ENCODE assay signal across 15 cellular contexts in genomic region chr2:72113847-72114692, GRCh38. TPM values are rescaled to one million over a fixed set of nuclear protein-coding genes. Genes with fewer than 3 reads are reported as not detected.
"Had no signal": no experiment of that assay in that cellular context is flagged by ENCODE, and none has a peak within 500 bp of the region (broad histone marks: within the 10 kb centered on the region; RNA-seq: fewer than 3 reads in every experiment).

No MANE protein-coding gene starts in this region.

- H3K27me3 Mint-ChIP-seq: activated CD4-positive, alpha-beta T cell treated with anti-CD3 and anti-CD28 coated beads, Interleukin-2, amount 10 ng/mL, durations not matched to agents 24 days and 14 days had no signal

- H3K9me3 Mint-ChIP-seq: activated CD4-positive, alpha-beta T cell treated with anti-CD3 and anti-CD28 coated beads, Interleukin-2, amount 10 ng/mL, durations not matched to agents 24 days and 14 days; activated CD8-positive, alpha-beta T cell treated with anti-CD3 and anti-CD28 coated beads for 36 hours; activated naive CD4-positive, alpha-beta T cell treated with anti-CD3 and anti-CD28 coated beads, Interleukin-2, amount 50 U/mL, for 72 hours; activated T-cell treated with anti-CD3 and anti-CD28 coated beads, Interleukin-2, amount 50 U/mL, for 72 hours; effector memory CD8-positive, alpha-beta T cell had no signal

- H3K36me3 Mint-ChIP-seq: naive thymus-derived CD4-positive, alpha-beta T cell; neural progenitor cell had no signal

- H3K36me3 ChIP-seq: adrenal gland, neural progenitor cell, tibial nerve had no signal

- H3K4me3 ChIP-seq: adrenal gland, neural progenitor cell, tibial nerve had no signal

- H3K4me1 Mint-ChIP-seq: activated CD4-positive, alpha-beta T cell treated with anti-CD3 and anti-CD28 coated beads, Interleukin-2, amount 10 ng/mL, durations not matched to agents 24 days and 14 days; naive thymus-derived CD4-positive, alpha-beta T cell had no signal

- H3K4me3 Mint-ChIP-seq: activated CD4-positive, alpha-beta T cell treated with anti-CD3 and anti-CD28 coated beads, Interleukin-2, amount 10 ng/mL, durations not matched to agents 24 days and 14 days; activated CD8-positive, alpha-beta T cell treated with anti-CD3 and anti-CD28 coated beads for 36 hours; activated T-cell treated with anti-CD3 and anti-CD28 coated beads, Interleukin-2, amount 50 U/mL, for 72 hours; effector memory CD8-positive, alpha-beta T cell; naive thymus-derived CD4-positive, alpha-beta T cell; neural progenitor cell had no signal

- ATAC-seq: activated CD8-positive, alpha-beta T cell treated with anti-CD3 and anti-CD28 coated beads for 36 hours; activated naive CD4-positive, alpha-beta T cell treated with anti-CD3 and anti-CD28 coated beads, Interleukin-2, amount 50 U/mL, for 72 hours; activated T-cell treated with anti-CD3 and anti-CD28 coated beads, Interleukin-2, amount 50 U/mL, for 72 hours; effector memory CD8-positive, alpha-beta T cell; naive thymus-derived CD4-positive, alpha-beta T cell; stimulated activated naive CD8-positive, alpha-beta T cell treated with anti-CD3 and anti-CD28 coated beads, Interleukin-15, Interleukin-2, amounts not matched to agents 100 U/mL and 50 U/mL, for 24 hours had no signal

- H3K9me3 ChIP-seq: adrenal gland, tibial nerve had no signal

- H3K27ac Mint-ChIP-seq: activated CD4-positive, alpha-beta T cell treated with anti-CD3 and anti-CD28 coated beads, Interleukin-2, amount 10 ng/mL, durations not matched to agents 24 days and 14 days; activated CD8-positive, alpha-beta T cell treated with anti-CD3 and anti-CD28 coated beads for 36 hours; activated naive CD4-positive, alpha-beta T cell treated with anti-CD3 and anti-CD28 coated beads, Interleukin-2, amount 50 U/mL, for 72 hours; activated T-cell treated with anti-CD3 and anti-CD28 coated beads, Interleukin-2, amount 50 U/mL, for 72 hours; effector memory CD8-positive, alpha-beta T cell; naive thymus-derived CD4-positive, alpha-beta T cell; neural progenitor cell had no signal

- H3K27me3 ChIP-seq: adrenal gland, neural progenitor cell, tibial nerve had no signal

- DNase-seq: activated CD4-positive, alpha-beta T cell treated with anti-CD3 and anti-CD28 coated beads, Interleukin-2, amount 10 ng/mL, durations not matched to agents 24 days and 14 days; activated CD8-positive, alpha-beta T cell treated with anti-CD3 and anti-CD28 coated beads for 36 hours; activated effector memory CD4-positive, alpha-beta T cell treated with anti-CD3 and anti-CD28 coated beads, Interleukin-2, amount 50 U/mL, for 16 hours; activated T-cell treated with anti-CD3 and anti-CD28 coated beads, Interleukin-2, amount 50 U/mL, for 72 hours; adrenal gland; dermis blood vessel endothelial cell; effector memory CD8-positive, alpha-beta T cell; naive thymus-derived CD4-positive, alpha-beta T cell; stimulated activated CD4-positive, alpha-beta T cell treated with anti-CD3 and anti-CD28 coated beads, Interleukin-2, amount 100 ng/mL, for 24 hours; stimulated activated naive CD8-positive, alpha-beta T cell treated with anti-CD3 and anti-CD28 coated beads, Interleukin-15, Interleukin-2, amounts not matched to agents 100 U/mL and 50 U/mL, for 24 hours had no signal

- H3K27ac ChIP-seq: adrenal gland, neural progenitor cell, parathyroid adenoma, tibial nerve had no signal

- H3K4me1 ChIP-seq: neural progenitor cell, parathyroid adenoma had no signal

RNA-seq across cellular contexts. Expression of gene CYP26B1, which starts 33.6 kb away (rescaled TPM):
- total RNA-seq: activated CD4-positive, alpha-beta T cell treated with anti-CD3 and anti-CD28 coated beads, Interleukin-2, amount 10 ng/mL, durations not matched to agents 24 days and 14 days; activated CD8-positive, alpha-beta T cell treated with anti-CD3 and anti-CD28 coated beads for 36 hours; activated T-cell treated with anti-CD3 and anti-CD28 coated beads, Interleukin-2, amount 50 U/mL, for 72 hours; naive thymus-derived CD4-positive, alpha-beta T cell; T-helper 1 cell treated with Interleukin-12 subunit alpha and Interleukin-12 subunit beta and Interleukin-4 antibody, amounts not matched to agents 30 ng/mL and 1 ng/mL, for 36 hours had no signal
- polyA plus RNA-seq: naive thymus-derived CD4-positive, alpha-beta T cell had no signal
